Comparison of ENCODE assay signal across 8 cellular contexts in genomic region chr9:21234153-21234687, GRCh38. TPM values are rescaled to one million over a fixed set of nuclear protein-coding genes. Genes with fewer than 3 reads are reported as not detected.
"Had no signal": no experiment of that assay in that cellular context is flagged by ENCODE, and none has a peak within 500 bp of the region (broad histone marks: within the 10 kb centered on the region; RNA-seq: fewer than 3 reads in every experiment).

No MANE protein-coding gene starts in this region.

- H3K9me3 Mint-ChIP-seq: HFFc6, IgD-negative memory B cell had no signal

- DNase-seq: GM23248, GOT3, H7, HFFc6 had no signal

- H3K4me3 Mint-ChIP-seq: HFFc6, IgD-negative memory B cell had no signal

- H3K36me3 Mint-ChIP-seq: IgD-negative memory B cell had no signal

- H3K27ac Mint-ChIP-seq: HFFc6, IgD-negative memory B cell had no signal

RNA-seq across cellular contexts. Expression of gene IFNA14, which starts 5.6 kb away (rescaled TPM):
- total RNA-seq: GM23248, H4, H7, HepG2, HFFc6, HT1080 had no signal

RNA-seq across cellular contexts. Expression of gene IFNA17, which starts 6.2 kb away (rescaled TPM):
- total RNA-seq: GM23248, H4, H7, HepG2, HFFc6, HT1080 had no signal

RNA-seq across cellular contexts. Expression of gene IFNA16, which starts 17.1 kb away (rescaled TPM):
- total RNA-seq: GM23248, H4, H7, HepG2, HFFc6, HT1080 had no signal

RNA-seq across cellular contexts. Expression of gene IFNA10, which starts 27.3 kb away (rescaled TPM):
- total RNA-seq: GM23248, H4, H7, HepG2, HFFc6, HT1080 had no signal

RNA-seq across cellular contexts. Expression of gene IFNA7, which starts 32.2 kb away (rescaled TPM):
- total RNA-seq: GM23248, H4, H7, HepG2, HFFc6, HT1080 had no signal
